In the genomic region with DNA sequence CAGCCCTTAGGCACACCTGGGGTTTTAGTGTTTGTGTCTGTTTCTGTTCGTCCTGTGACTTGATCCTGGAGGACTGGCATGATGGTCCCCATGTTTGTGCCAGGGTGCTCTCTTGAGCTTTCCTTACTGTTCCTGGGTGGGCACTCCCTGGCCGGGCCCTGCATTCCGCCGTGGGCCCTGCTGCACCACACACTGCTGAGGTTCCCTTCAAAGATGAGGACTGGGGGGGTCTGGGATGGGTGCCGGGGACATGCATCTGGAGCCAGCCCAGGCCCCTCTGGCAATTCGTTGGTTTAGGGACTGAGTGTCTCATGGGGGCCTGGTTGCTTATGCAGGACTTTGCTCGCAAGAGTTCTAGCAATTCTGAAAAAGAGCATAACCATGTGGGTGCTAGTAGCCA, we compare ENCODE assay signal across 13 cellular contexts. TPM values are rescaled to one million over a fixed set of nuclear protein-coding genes. Genes with fewer than 3 reads are reported as not detected.
DNase-seq lines count a peak whose midpoint lies in the region; TF ChIP-seq lines count a peak whose summit lies in the region.
"Had no signal": no experiment of that assay in that cellular context is flagged by ENCODE, and none has a peak within 500 bp of the region (broad histone marks: within the 10 kb centered on the region; RNA-seq: fewer than 3 reads in every experiment).

No MANE protein-coding gene starts in this region.

- peaks cover 26% of the 10 kb centered on the region for H3K9me3 Mint-ChIP-seq in glutamatergic neuron (ENCODE audit: unreplicated experiment)
- H3K9me3 Mint-ChIP-seq in progenitor cell of endocrine pancreas (ENCODE audit: low read depth): no peaks in the 10 kb centered on the region

- H3K9me3 ChIP-seq in WERI-Rb-1 (ENCODE audit: severe bottlenecking): no peaks in the 10 kb centered on the region
- H3K9me3 ChIP-seq in ascending aorta: no peaks in the 10 kb centered on the region

- peaks cover 28% of the 10 kb centered on the region for H3K27me3 Mint-ChIP-seq in glutamatergic neuron (ENCODE audit: unreplicated experiment)
- H3K27me3 Mint-ChIP-seq in progenitor cell of endocrine pancreas: no peaks in the 10 kb centered on the region

- peak overlapping the region; percentile 1; the same call in 1 of the 2 replicates for H3K27ac ChIP-seq in 22Rv1
- peak overlapping the region; percentile 35; the same call in 1 of the 2 replicates for H3K27ac ChIP-seq in WERI-Rb-1
- H3K27ac ChIP-seq in ascending aorta: no peak overlapping the region

- H3K4me1 ChIP-seq in ascending aorta: peaks cover 8 to 23% of the 10 kb centered on the region in 2 donors

- H3K36me3 Mint-ChIP-seq in glutamatergic neuron (ENCODE audit: unreplicated experiment) (peaks cover 5% of the 10 kb centered on the region), progenitor cell of endocrine pancreas (ENCODE audit: insufficient read depth) (no peaks in the 10 kb centered on the region)

- H3K4me3 Mint-ChIP-seq in glutamatergic neuron (ENCODE audit: unreplicated experiment): peak overlapping the region; percentile 80
- H3K4me3 Mint-ChIP-seq in progenitor cell of endocrine pancreas (ENCODE audit: low read depth): no peak overlapping the region
- H3K4me3 Mint-ChIP-seq: CD14-positive monocyte had no signal

- intact Hi-C loops in ascending aorta (cut with DNase I): no loop called here

- no peak overlapping the region for H3K4me3 ChIP-seq in WERI-Rb-1 (ENCODE audit: low read depth, low read length)
- no peak overlapping the region for H3K4me3 ChIP-seq in ascending aorta

- H3K27ac Mint-ChIP-seq in glutamatergic neuron (ENCODE audit: unreplicated experiment) (peak overlapping the region; percentile 89), progenitor cell of endocrine pancreas (peak overlapping the region; percentile 31)

- H3K36me3 ChIP-seq in WERI-Rb-1 (peaks cover 55% of the 10 kb centered on the region), ascending aorta (peaks cover 0 to 4% of the 10 kb centered on the region in 2 donors)

- TF ChIP-seq CTCF in 22Rv1 (IDR thresholded peaks at IDR 0.05) (no peak), WERI-Rb-1 (IDR thresholded peaks at IDR 0.05; ENCODE audit: low read depth, low read length) (no peak), glutamatergic neuron (IDR thresholded peaks at IDR 0.05; ENCODE audit: partially characterized antibody, unreplicated experiment) (no peak), progenitor cell of endocrine pancreas (IDR thresholded peaks at IDR 0.05; ENCODE audit: unreplicated experiment) (no peak), ascending aorta (IDR thresholded peaks at IDR 0.05) (no peak)

- H3K27me3 ChIP-seq in WERI-Rb-1 (ENCODE audit: insufficient read depth, low read depth, severe bottlenecking) (no peaks in the 10 kb centered on the region), ascending aorta (no peaks in the 10 kb centered on the region)

- no peak for DNase-seq in WERI-Rb-1
- no peak for DNase-seq in glutamatergic neuron
- no peak for DNase-seq in progenitor cell of endocrine pancreas (ENCODE audit: low spot score, unreplicated experiment)
- no peak for DNase-seq in stimulated activated CD4-positive, alpha-beta T cell treated with anti-CD3 and anti-CD28 coated beads, Interleukin-4, amount 100 ng/mL, for 4 hours
- no peak for DNase-seq in HK-2 (ENCODE audit: unreplicated experiment)
- no peak for DNase-seq in ascending aorta (ENCODE audit: low spot score in 2 of 2)
- DNase-seq in DMS53 (lab: John Stamatoyannopoulos, UW): no peak
- DNase-seq: COR-L47, NCI-H1436 treated with DMSO at 0.1 percent for 48 hours, NCI-H2081 treated with DMSO at 0.1 percent for 48 hours, NCI-H2227 treated with DMSO at 0.1 percent for 48 hours had no signal

- H3K4me1 Mint-ChIP-seq in glutamatergic neuron (ENCODE audit: low read depth, unreplicated experiment) (peaks cover 42% of the 10 kb centered on the region), progenitor cell of endocrine pancreas (ENCODE audit: low read depth) (peaks cover 18% of the 10 kb centered on the region)

RNA-seq across cellular contexts. Expression of a gene that starts 4.7 kb away (rescaled TPM):
- total RNA-seq in glutamatergic neuron (ENCODE audit: unreplicated experiment) (406 TPM), progenitor cell of endocrine pancreas (112 and 114 TPM in 2 replicates), ascending aorta (82.6 TPM)

RNA-seq across cellular contexts. Expression of a gene that starts 7.7 kb away (rescaled TPM):
- total RNA-seq in glutamatergic neuron (ENCODE audit: unreplicated experiment) (45.7 TPM), progenitor cell of endocrine pancreas (40.4 and 48.6 TPM in 2 replicates), ascending aorta (143 TPM)

RNA-seq across cellular contexts. Expression of a gene that starts 10.4 kb away (rescaled TPM):
- 64.7 TPM for total RNA-seq in glutamatergic neuron (ENCODE audit: unreplicated experiment)
- 75.0 and 81.9 TPM in 2 replicates for total RNA-seq in progenitor cell of endocrine pancreas
- 121 TPM for total RNA-seq in ascending aorta

RNA-seq across cellular contexts. Expression of a gene that starts 31.6 kb away (rescaled TPM):
- 99.4 TPM for total RNA-seq in glutamatergic neuron (ENCODE audit: unreplicated experiment)
- 208 and 213 TPM in 2 replicates for total RNA-seq in progenitor cell of endocrine pancreas
- 390 TPM for total RNA-seq in ascending aorta

RNA-seq across cellular contexts. Expression of a gene that starts 33.3 kb away (rescaled TPM):
- total RNA-seq in glutamatergic neuron (ENCODE audit: unreplicated experiment) (52.9 TPM), progenitor cell of endocrine pancreas (22.6 and 24.9 TPM in 2 replicates), ascending aorta (15.8 TPM)

Comparison
In these comparisons a context has a peak if more than half of its experiments do, and no peak if none do; other contexts are left out.
1. H3K27ac ChIP-seq: peak in 22Rv1 (single experiment) and WERI-Rb-1 (single experiment); none in ascending aorta (0 of 2).